In genomic region chr12:98575013-98575412, GRCh38 we compare ENCODE assay signal across 23 cellular contexts.
"Had no signal": no experiment of that assay in that cellular context is flagged by ENCODE, and none has a peak within 500 bp of the region (broad histone marks: within the 10 kb centered on the region; RNA-seq: fewer than 3 reads in every experiment).

No MANE protein-coding gene starts in this region.

- H3K27ac ChIP-seq: left lung, lower lobe of right lung, pancreas, testis had no signal

- H3K4me1 Mint-ChIP-seq: memory B cell; mesothelial cell of epicardium; naive B cell; nephron; stimulated activated memory B cell treated with anti-CD40 and anti-IgM and Interleukin-4, amounts not matched to agents 10 μg/mL and 1 μg/mL and 100 μg/mL, for 72 hours had no signal

- H3K36me3 Mint-ChIP-seq: mesothelial cell of epicardium, naive B cell had no signal

- H3K27me3 Mint-ChIP-seq: naive B cell; progenitor cell of endocrine pancreas; stimulated activated memory B cell treated with anti-CD40 and anti-IgM and Interleukin-4, amounts not matched to agents 10 μg/mL and 1 μg/mL and 100 μg/mL, for 72 hours; stimulated activated naive CD8-positive, alpha-beta T cell treated with anti-CD3 and anti-CD28 coated beads, Interleukin-15, Interleukin-2, amounts not matched to agents 100 ng/mL and 50 ng/mL, for 24 hours had no signal

- H3K4me1 ChIP-seq: left lung, lower lobe of right lung, pancreas, testis had no signal

- ATAC-seq: left lung; lower lobe of right lung; right cardiac atrium; stimulated activated memory B cell treated with anti-CD40 and anti-IgM and Interleukin-4, amounts not matched to agents 10 μg/mL and 1 μg/mL and 100 μg/mL, for 72 hours had no signal

- H3K9me3 ChIP-seq: left lung, lower lobe of right lung, pancreas, testis had no signal

- H3K27ac Mint-ChIP-seq: memory B cell; mesothelial cell of epicardium; naive B cell; progenitor cell of endocrine pancreas; stimulated activated memory B cell treated with anti-CD40 and anti-IgM and Interleukin-4, amounts not matched to agents 10 μg/mL and 1 μg/mL and 100 μg/mL, for 72 hours; stimulated activated naive CD8-positive, alpha-beta T cell treated with anti-CD3 and anti-CD28 coated beads, Interleukin-15, Interleukin-2, amounts not matched to agents 100 ng/mL and 50 ng/mL, for 24 hours had no signal

- H3K9me3 Mint-ChIP-seq: memory B cell; nephron; stimulated activated naive CD8-positive, alpha-beta T cell treated with anti-CD3 and anti-CD28 coated beads, Interleukin-15, Interleukin-2, amounts not matched to agents 100 ng/mL and 50 ng/mL, for 24 hours had no signal

- DNase-seq: dermis blood vessel endothelial cell; foreskin melanocyte; head of caudate nucleus; hippocampal formation; left lung; lower lobe of right lung; naive B cell; occipital lobe; pancreas; right cardiac atrium; stimulated activated CD4-positive, alpha-beta T cell treated with anti-CD3 and anti-CD28 coated beads, Interleukin-4, amount 100 ng/mL, for 24 hours; testis; trophoblast cell had no signal

- H3K4me3 ChIP-seq: left lung, lower lobe of right lung, pancreas, testis had no signal

- H3K36me3 ChIP-seq: left lung, lower lobe of right lung, pancreas had no signal

- FAIRE-seq: colon, endothelial cell of umbilical vein, islet of Langerhans, pancreas, urothelium cell line had no signal

- H3K27me3 ChIP-seq: left lung, pancreas, testis had no signal

- H3K4me3 Mint-ChIP-seq: memory B cell; mesothelial cell of epicardium; naive B cell; nephron; stimulated activated memory B cell treated with anti-CD40 and anti-IgM and Interleukin-4, amounts not matched to agents 10 μg/mL and 1 μg/mL and 100 μg/mL, for 72 hours; stimulated activated naive CD8-positive, alpha-beta T cell treated with anti-CD3 and anti-CD28 coated beads, Interleukin-15, Interleukin-2, amounts not matched to agents 100 ng/mL and 50 ng/mL, for 24 hours had no signal
